ENCODE assay signal across 26 cellular contexts in genomic region chr6:15239606-15240364, GRCh38. TPM values are rescaled to one million over a fixed set of nuclear protein-coding genes. Genes with fewer than 3 reads are reported as not detected.
DNase-seq lines count a peak whose midpoint lies in the region; TF ChIP-seq lines count a peak whose summit lies in the region.
"Had no signal": no experiment of that assay in that cellular context is flagged by ENCODE, and none has a peak within 500 bp of the region (broad histone marks: within the 10 kb centered on the region; RNA-seq: fewer than 3 reads in every experiment).

No MANE protein-coding gene starts in this region.

- no peaks in the 10 kb centered on the region for H3K36me3 ChIP-seq in BLaER1 treated with 17β-estradiol and CSF1 and Interleukin-3, amounts not matched to agents 10 nM and 100 nM
- no peaks in the 10 kb centered on the region for H3K36me3 ChIP-seq in HUES6 (ENCODE audit: control insufficient read depth, insufficient read depth, low read length)
- no peaks in the 10 kb centered on the region for H3K36me3 ChIP-seq in iPS-18a (ENCODE audit: control insufficient read depth, low read depth, low read length)
- H3K36me3 ChIP-seq: adrenal gland, spleen, suprapubic skin, uterus had no signal

- H3K9ac ChIP-seq in BLaER1 treated with 17β-estradiol and CSF1 and Interleukin-3, amounts not matched to agents 10 nM and 100 nM = no peak overlapping the region
- no peak overlapping the region for H3K9ac ChIP-seq in HUES6 (ENCODE audit: low read length)
- no peak overlapping the region for H3K9ac ChIP-seq in iPS-18a (ENCODE audit: low read length)
- H3K9ac ChIP-seq: SK-N-SH had no signal

- peaks cover 15% of the 10 kb centered on the region for H3K4me1 Mint-ChIP-seq in activated T-helper 2 cell treated with anti-CD3 and anti-CD28 coated beads, Interferon-gamma antibody, Interleukin-2, Interleukin-4, amounts not matched to agents 10 μg/mL and 5 μg/mL and 100 μg/mL, durations not matched to agents 14 hours and 24 hours and 36 hours (ENCODE audit: low read depth)
- H3K4me1 Mint-ChIP-seq: stimulated activated effector memory CD8-positive, alpha-beta T cell treated with anti-CD3 and anti-CD28 coated beads, Interleukin-12 subunit alpha, Interleukin-12 subunit beta, amount 100 ng/mL, for 72 hours; T-helper 17 cell had no signal

- H3K4me1 ChIP-seq in BLaER1 treated with 17β-estradiol and CSF1 and Interleukin-3, amounts not matched to agents 10 nM and 100 nM = peaks cover 19 to 47% (median 35%) of the 10 kb centered on the region in 10 experiments
- H3K4me1 ChIP-seq in HUES6 (ENCODE audit: control insufficient read depth, insufficient read depth, low read length) (peaks cover 47% of the 10 kb centered on the region), iPS-18a (ENCODE audit: control insufficient read depth, low read depth, low read length) (peaks cover 44% of the 10 kb centered on the region)
- H3K4me1 ChIP-seq: uterus had no signal

- no peak overlapping the region for H3K27ac Mint-ChIP-seq in activated T-helper 2 cell treated with anti-CD3 and anti-CD28 coated beads, Interferon-gamma antibody, Interleukin-2, Interleukin-4, amounts not matched to agents 10 μg/mL and 5 μg/mL and 100 μg/mL, durations not matched to agents 14 hours and 24 hours and 36 hours
- H3K27ac Mint-ChIP-seq: naive thymus-derived CD4-positive, alpha-beta T cell; stimulated activated effector memory CD8-positive, alpha-beta T cell treated with anti-CD3 and anti-CD28 coated beads, Interleukin-12 subunit alpha, Interleukin-12 subunit beta, amount 100 ng/mL, for 72 hours; T-helper 17 cell had no signal

- intact Hi-C loops in activated T-helper 2 cell treated with anti-CD3 and anti-CD28 coated beads, Interferon-gamma antibody, Interleukin-2, Interleukin-4, amounts not matched to agents 10 μg/mL and 5 μg/mL and 100 μg/mL, durations not matched to agents 14 hours and 24 hours and 36 hours (cut with micrococcal nuclease) = loop anchor here (10.0 kb wide), 2 partner anchors 965 to 1115 kb away; no protein-coding TSS in a partner anchor

- in situ Hi-C loops in ACHN (cut with HindIII; ENCODE audit: low pct_ligation_motif_present, low pct_unique_long_range_greater_than_20kb, low sequenced_read_pairs) = no loop called here

- no peak overlapping the region for H3K27ac ChIP-seq in BLaER1 treated with 17β-estradiol and CSF1 and Interleukin-3, amounts not matched to agents 10 nM and 100 nM
- peak overlapping the region; percentile 67 for H3K27ac ChIP-seq in HUES6 (ENCODE audit: low read depth, low read length)
- peak overlapping the region; percentile 21 for H3K27ac ChIP-seq in iPS-18a (ENCODE audit: low read length)
- H3K27ac ChIP-seq: adrenal gland, RWPE1, spleen, suprapubic skin, uterus had no signal

- H3K27me3 Mint-ChIP-seq in activated T-helper 2 cell treated with anti-CD3 and anti-CD28 coated beads, Interferon-gamma antibody, Interleukin-2, Interleukin-4, amounts not matched to agents 10 μg/mL and 5 μg/mL and 100 μg/mL, durations not matched to agents 14 hours and 24 hours and 36 hours (ENCODE audit: low read depth) = no peaks in the 10 kb centered on the region

- no peak overlapping the region for H3K4me3 ChIP-seq in BLaER1 treated with 17β-estradiol and CSF1 and Interleukin-3, amounts not matched to agents 10 nM and 100 nM
- H3K4me3 ChIP-seq in HUES6 (ENCODE audit: low read depth, low read length) (no peak overlapping the region), choroid plexus epithelial cell (ENCODE audit: low read depth, low read length) (no peak overlapping the region), iPS-18a (ENCODE audit: low read length) (no peak overlapping the region)
- H3K4me3 ChIP-seq: adrenal gland, spleen, suprapubic skin, uterus had no signal

- H4K20me1 ChIP-seq in BLaER1 treated with 17β-estradiol and CSF1 and Interleukin-3, amounts not matched to agents 10 nM and 100 nM = no peaks in the 10 kb centered on the region

- H3K4me2 ChIP-seq in BLaER1 treated with 17β-estradiol and CSF1 and Interleukin-3, amounts not matched to agents 10 nM and 100 nM = peak overlapping the region in 7 of 11 experiments; percentile 2 to 57 (median 26); a peak in 11 of 22 replicates
- H3K4me2 ChIP-seq: SK-N-SH had no signal

- no peaks in the 10 kb centered on the region for H3K27me3 ChIP-seq in BLaER1 treated with 17β-estradiol and CSF1 and Interleukin-3, amounts not matched to agents 10 nM and 100 nM
- H3K27me3 ChIP-seq in HUES6 (ENCODE audit: control insufficient read depth, insufficient read depth, low read length) (no peaks in the 10 kb centered on the region), iPS-18a (ENCODE audit: control insufficient read depth, insufficient read depth, low read length) (no peaks in the 10 kb centered on the region)
- H3K27me3 ChIP-seq: adrenal gland, spleen, suprapubic skin, uterus had no signal

- H3K4me3 Mint-ChIP-seq in activated T-helper 2 cell treated with anti-CD3 and anti-CD28 coated beads, Interferon-gamma antibody, Interleukin-2, Interleukin-4, amounts not matched to agents 10 μg/mL and 5 μg/mL and 100 μg/mL, durations not matched to agents 14 hours and 24 hours and 36 hours (ENCODE audit: low read depth) = no peak overlapping the region
- H3K4me3 Mint-ChIP-seq: naive thymus-derived CD4-positive, alpha-beta T cell; stimulated activated effector memory CD8-positive, alpha-beta T cell treated with anti-CD3 and anti-CD28 coated beads, Interleukin-12 subunit alpha, Interleukin-12 subunit beta, amount 100 ng/mL, for 72 hours; T-helper 17 cell had no signal

- H3K9me3 ChIP-seq in BLaER1 treated with 17β-estradiol and CSF1 and Interleukin-3, amounts not matched to agents 10 nM and 100 nM (replicated peaks in 1 of 11) = peaks cover 0 to 22% (median 16%) of the 10 kb centered on the region in 11 experiments; a peak in 11 of 22 replicates
- no peaks in the 10 kb centered on the region for H3K9me3 ChIP-seq in HUES6 (ENCODE audit: control insufficient read depth, insufficient read depth, low read depth, low read length)
- no peaks in the 10 kb centered on the region for H3K9me3 ChIP-seq in iPS-18a (ENCODE audit: control insufficient read depth, low read depth, low read length)
- H3K9me3 ChIP-seq: adrenal gland, SK-N-SH, spleen, suprapubic skin, uterus had no signal

- H3K9me3 Mint-ChIP-seq in activated T-helper 2 cell treated with anti-CD3 and anti-CD28 coated beads, Interferon-gamma antibody, Interleukin-2, Interleukin-4, amounts not matched to agents 10 μg/mL and 5 μg/mL and 100 μg/mL, durations not matched to agents 14 hours and 24 hours and 36 hours = no peaks in the 10 kb centered on the region
- H3K9me3 Mint-ChIP-seq: naive thymus-derived CD4-positive, alpha-beta T cell; stimulated activated effector memory CD8-positive, alpha-beta T cell treated with anti-CD3 and anti-CD28 coated beads, Interleukin-12 subunit alpha, Interleukin-12 subunit beta, amount 100 ng/mL, for 72 hours had no signal

- DNase-seq in choroid plexus epithelial cell (ENCODE audit: low read depth) (peak; percentile 39), T1000 (lab: John Stamatoyannopoulos, UW) (no peak), ACHN (no peak), NCI-H2196 treated with DMSO at 0.1 percent for 48 hours (lab: John Stamatoyannopoulos, UW; ENCODE audit: unreplicated experiment) (no peak)
- no peak for DNase-seq in activated T-helper 2 cell treated with anti-CD3 and anti-CD28 coated beads, Interferon-gamma antibody, Interleukin-2, Interleukin-4, amounts not matched to agents 10 μg/mL and 5 μg/mL and 100 μg/mL, durations not matched to agents 14 hours and 24 hours and 36 hours (ENCODE audit: low spot score)
- DNase-seq: activated CD4-positive, alpha-beta T cell treated with anti-CD3 and anti-CD28 coated beads for 4 hours; activated naive CD4-positive, alpha-beta T cell treated with Interleukin-2 at 50 U/mL for 16 hours; activated T-cell treated with anti-CD3 and anti-CD28 coated beads, Interleukin-2, amount 50 U/mL, for 48 hours; adrenal gland; DND-41; mesendoderm; naive thymus-derived CD4-positive, alpha-beta T cell; NCI-H1417 treated with DMSO at 0.1 percent for 48 hours; NCI-H2107; NCI-H510A treated with DMSO at 0.1 percent for 48 hours; SK-N-SH; stimulated activated CD4-positive, alpha-beta T cell treated with anti-CD3 and anti-CD28 coated beads, Interleukin-2, amount 100 ng/mL, for 48 hours; T-helper 17 cell; uterus had no signal

- no peak for TF ChIP-seq CTCF in choroid plexus epithelial cell (conservative IDR thresholded peaks at IDR 0.05; ENCODE audit: low read depth, low read length)

- no peaks in the 10 kb centered on the region for H3K36me3 Mint-ChIP-seq in activated T-helper 2 cell treated with anti-CD3 and anti-CD28 coated beads, Interferon-gamma antibody, Interleukin-2, Interleukin-4, amounts not matched to agents 10 μg/mL and 5 μg/mL and 100 μg/mL, durations not matched to agents 14 hours and 24 hours and 36 hours (ENCODE audit: low read depth)
- H3K36me3 Mint-ChIP-seq: naive thymus-derived CD4-positive, alpha-beta T cell; stimulated activated effector memory CD8-positive, alpha-beta T cell treated with anti-CD3 and anti-CD28 coated beads, Interleukin-12 subunit alpha, Interleukin-12 subunit beta, amount 100 ng/mL, for 72 hours had no signal

RNA-seq across cellular contexts. Expression of gene JARID2, which starts 6.1 kb away (rescaled TPM):
- 55.9 and 57.7 TPM in 2 replicates for total RNA-seq in activated T-helper 2 cell treated with anti-CD3 and anti-CD28 coated beads, Interferon-gamma antibody, Interleukin-2, Interleukin-4, amounts not matched to agents 10 μg/mL and 5 μg/mL and 100 μg/mL, durations not matched to agents 14 hours and 24 hours and 36 hours

Comparison
In these comparisons a context has a peak if more than half of its experiments do, and no peak if none do; other contexts are left out.
1. H3K27ac ChIP-seq: peak in HUES6 (single experiment) and iPS-18a (single experiment); none in BLaER1 treated with 17β-estradiol and CSF1 and Interleukin-3, amounts not matched to agents 10 nM and 100 nM (0 of 11).